29 cellular contexts compared by ENCODE assay signal in the genomic region with DNA sequence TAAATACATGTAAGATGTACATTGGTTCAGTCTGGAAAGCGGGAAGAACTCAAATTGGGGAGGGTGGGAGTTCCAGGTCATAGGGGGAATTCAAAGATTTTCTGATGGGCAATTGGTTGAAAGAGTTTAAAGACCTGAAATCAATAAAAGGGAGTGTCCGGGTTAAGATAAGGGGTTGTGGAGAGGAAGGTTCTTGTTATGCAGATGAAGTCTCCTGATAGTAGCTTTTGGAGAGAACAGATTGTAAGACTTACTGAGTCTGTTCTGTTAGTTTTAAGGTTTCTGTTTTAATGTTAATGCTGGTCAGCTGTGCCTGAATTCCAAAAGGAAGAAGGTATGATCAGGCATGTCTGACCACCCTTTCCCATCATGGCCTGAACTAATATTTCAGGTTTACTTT.
"Had no signal": no experiment of that assay in that cellular context is flagged by ENCODE, and none has a peak within 500 bp of the region (broad histone marks: within the 10 kb centered on the region; RNA-seq: fewer than 3 reads in every experiment).

No MANE protein-coding gene starts in this region.

- H3K27ac ChIP-seq: adrenal gland, body of pancreas, brain microvascular endothelial cell, breast epithelium, VCaP had no signal

- H3K27me3 ChIP-seq: adrenal gland, body of pancreas, brain microvascular endothelial cell, breast epithelium had no signal

- H3K4me1 ChIP-seq: adrenal gland, breast epithelium had no signal

- DNase-seq: activated CD4-positive, alpha-beta memory T cell treated with anti-CD3 and anti-CD28 coated beads, Interleukin-2, amount 10 ng/mL, durations not matched to agents 7 days and 5 days; activated CD4-positive, alpha-beta T cell treated with anti-CD3 and anti-CD28 coated beads for 1 hour; activated CD4-positive, alpha-beta T cell treated with anti-CD3 and anti-CD28 coated beads for 48 hours; activated CD4-positive, alpha-beta T cell treated with anti-CD3 and anti-CD28 coated beads, Interleukin-2, amount 10 ng/mL, durations not matched to agents 7 days and 5 days; activated CD4-positive, alpha-beta T cell treated with anti-CD3 and anti-CD28 coated beads, Interleukin-2, amount 50 U/mL, for 48 hours; activated CD4-positive, CD25-positive, alpha-beta regulatory T cell; activated CD8-positive, alpha-beta memory T cell treated with anti-CD3 and anti-CD28 coated beads for 24 hours; activated CD8-positive, alpha-beta memory T cell treated with anti-CD3 and anti-CD28 coated beads, Interleukin-2, amount 10 ng/mL, durations not matched to agents 7 days and 5 days; activated CD8-positive, alpha-beta memory T cell treated with anti-CD3 and anti-CD28 coated beads, Interleukin-2, amount 50 U/mL, for 48 hours; activated effector memory CD4-positive, alpha-beta T cell treated with anti-CD3 and anti-CD28 coated beads, Interleukin-2, amount 50 U/mL, for 16 hours; activated gamma-delta T cell treated with Interleukin-2 at 50 U/mL for 16 hours; activated naive CD4-positive, alpha-beta T cell; activated naive CD4-positive, alpha-beta T cell treated with anti-CD3 and anti-CD28 coated beads, Interleukin-2, amount 50 U/mL, for 16 hours; activated naive CD8-positive, alpha-beta T cell treated with anti-CD3 and anti-CD28 coated beads for 36 hours; adrenal gland; amniotic stem cell; aorta; body of pancreas; brain microvascular endothelial cell; central memory CD4-positive, alpha-beta T cell; T-helper 1 cell; T-helper 2 cell; T-helper 9 cell had no signal

- H3K4me3 Mint-ChIP-seq: activated CD4-positive, alpha-beta memory T cell treated with anti-CD3 and anti-CD28 coated beads, Interleukin-2, amount 10 ng/mL, durations not matched to agents 7 days and 5 days; activated CD4-positive, alpha-beta T cell treated with anti-CD3 and anti-CD28 coated beads for 36 hours; activated CD4-positive, alpha-beta T cell treated with anti-CD3 and anti-CD28 coated beads, Interleukin-2, amount 10 ng/mL, durations not matched to agents 7 days and 5 days; activated CD8-positive, alpha-beta memory T cell treated with anti-CD3 and anti-CD28 coated beads, Interleukin-2, amount 10 ng/mL, durations not matched to agents 7 days and 5 days; activated naive CD8-positive, alpha-beta T cell treated with anti-CD3 and anti-CD28 coated beads for 36 hours; activated T-cell treated with anti-CD3 and anti-CD28 coated beads, Interleukin-2, amount 50 U/mL, for 24 hours; T-helper 1 cell treated with Interleukin-12 subunit alpha and Interleukin-12 subunit beta and Interleukin-4 antibody, amounts not matched to agents 30 μg/mL and 1 μg/mL, for 36 hours; T-helper 2 cell treated with Interferon-gamma antibody and Interleukin-4, amounts not matched to agents 5 μg/mL and 100 μg/mL, for 36 hours had no signal

- H3K27me3 Mint-ChIP-seq: activated CD4-positive, alpha-beta memory T cell treated with anti-CD3 and anti-CD28 coated beads, Interleukin-2, amount 10 ng/mL, durations not matched to agents 7 days and 5 days; activated CD4-positive, alpha-beta T cell treated with anti-CD3 and anti-CD28 coated beads for 36 hours; activated CD4-positive, alpha-beta T cell treated with anti-CD3 and anti-CD28 coated beads, Interleukin-2, amount 10 ng/mL, durations not matched to agents 7 days and 5 days; activated CD8-positive, alpha-beta memory T cell treated with anti-CD3 and anti-CD28 coated beads, Interleukin-2, amount 10 ng/mL, durations not matched to agents 7 days and 5 days; activated naive CD8-positive, alpha-beta T cell treated with anti-CD3 and anti-CD28 coated beads for 36 hours; activated T-cell treated with anti-CD3 and anti-CD28 coated beads, Interleukin-2, amount 50 U/mL, for 24 hours had no signal

- H3K27ac Mint-ChIP-seq: activated CD4-positive, alpha-beta memory T cell treated with anti-CD3 and anti-CD28 coated beads, Interleukin-2, amount 10 ng/mL, durations not matched to agents 7 days and 5 days; activated CD4-positive, alpha-beta T cell treated with anti-CD3 and anti-CD28 coated beads, Interleukin-2, amount 10 ng/mL, durations not matched to agents 7 days and 5 days; activated CD8-positive, alpha-beta memory T cell treated with anti-CD3 and anti-CD28 coated beads, Interleukin-2, amount 10 ng/mL, durations not matched to agents 7 days and 5 days; T-helper 1 cell treated with Interleukin-12 subunit alpha and Interleukin-12 subunit beta and Interleukin-4 antibody, amounts not matched to agents 30 μg/mL and 1 μg/mL, for 36 hours; T-helper 2 cell treated with Interferon-gamma antibody and Interleukin-4, amounts not matched to agents 5 μg/mL and 100 μg/mL, for 36 hours had no signal

- H3K36me3 ChIP-seq: adrenal gland, brain microvascular endothelial cell, breast epithelium had no signal

- H3K9me3 ChIP-seq: adrenal gland, body of pancreas, breast epithelium had no signal

- H3K4me3 ChIP-seq: adrenal gland, body of pancreas, breast epithelium had no signal

- ATAC-seq: activated CD8-positive, alpha-beta memory T cell treated with anti-CD3 and anti-CD28 coated beads, Interleukin-2, amount 10 ng/mL, durations not matched to agents 7 days and 5 days; body of pancreas had no signal
